23 cellular contexts compared by ENCODE assay signal in genomic region chr2:74228772-74229171, GRCh38. TPM values are rescaled to one million over a fixed set of nuclear protein-coding genes. Genes with fewer than 3 reads are reported as not detected.
A peak's percentile ranks its signal among the peaks of the same experiment; 100 is the strongest.
DNase-seq lines count a peak whose midpoint lies in the region; ATAC-seq, FAIRE-seq and TF ChIP-seq lines count a peak whose summit lies in the region.
"Had no signal": no experiment of that assay in that cellular context is flagged by ENCODE, and none has a peak within 500 bp of the region (broad histone marks: within the 10 kb centered on the region; RNA-seq: fewer than 3 reads in every experiment).

No MANE protein-coding gene starts in this region.

- H2BK15ac ChIP-seq in H9 (ENCODE audit: low read depth, low read length) = no peak overlapping the region
- no peak overlapping the region for H2BK15ac ChIP-seq in H1 (ENCODE audit: low read length)

- no peak overlapping the region for H3T11ph ChIP-seq in H9 (ENCODE audit: low read length)

- H3K4ac ChIP-seq in H9 (ENCODE audit: low read depth, low read length) (no peak overlapping the region), H1 (replicated peaks; ENCODE audit: insufficient read length, low read depth, low read length) (no peak overlapping the region)

- no peak overlapping the region for H4K91ac ChIP-seq in H9 (ENCODE audit: insufficient read length, low read depth, low read length)
- no peak overlapping the region for H4K91ac ChIP-seq in H1 (replicated peaks; ENCODE audit: insufficient read length, low read length)

- H3K27ac ChIP-seq in H9 (ENCODE audit: insufficient read length, low read depth, low read length) (no peak overlapping the region), H1 (ENCODE audit: low read depth, low read length) (no peak overlapping the region)
- H3K27ac ChIP-seq: RWPE1 had no signal

- H3K18ac ChIP-seq in H9 (ENCODE audit: insufficient read length, low read depth, low read length) = no peak overlapping the region
- no peak overlapping the region for H3K18ac ChIP-seq in H1 (ENCODE audit: extremely low read depth, low read length)

- no peaks in the 10 kb centered on the region for H4K20me1 ChIP-seq in H9 (ENCODE audit: control insufficient read depth, insufficient read depth, insufficient read length)
- no peaks in the 10 kb centered on the region for H4K20me1 ChIP-seq in H1 (replicated peaks in 1 of 2; ENCODE audit: control insufficient read depth in 1 of 2, insufficient read depth in 2 of 2, low read length in 2 of 2)

- H2BK12ac ChIP-seq in H9 (ENCODE audit: insufficient read length, low read depth, low read length) (no peak overlapping the region), H1 (ENCODE audit: low read depth, low read length) (no peak overlapping the region)

- DNase-seq in NCI-H146 (lab: John Stamatoyannopoulos, UW) (peak; percentile 46), NCI-H146 treated with DMSO at 0.1 percent for 48 hours (lab: John Stamatoyannopoulos, UW; ENCODE audit: unreplicated experiment) (no peak), H9 (no peak), H1 (ENCODE audit: low read depth in 1 of 2, low spot score in 2 of 2) (no peak), nephron progenitor cell (no peak), NCI-H187 (lab: John Stamatoyannopoulos, UW) (no peak)
- no peak for DNase-seq in activated CD8-positive, alpha-beta memory T cell treated with anti-CD3 and anti-CD28 coated beads, Interleukin-2, amount 50 U/mL, for 4 hours
- DNase-seq: EL, GDM1, GOT3, NCI-H1092, NCI-H1417 treated with DMSO at 0.1 percent for 48 hours, NCI-H1930, NCI-H2171 treated with DMSO at 0.1 percent for 48 hours, NCI-H345, NCI-H524, NCI-H774, SHP77 had no signal

- H2BK20ac ChIP-seq in H9 (ENCODE audit: low read depth, low read length, poor library complexity, severe bottlenecking) (no peak overlapping the region), H1 (ENCODE audit: low read length) (no peak overlapping the region)

- H3K23ac ChIP-seq in H9 (ENCODE audit: insufficient read length, low read depth, low read length) (no peak overlapping the region), H1 (ENCODE audit: insufficient read length) (no peak overlapping the region)

- no peak for TF ChIP-seq RAD21 in H1 (IDR thresholded peaks at IDR 0.05 in 1 of 2, conservative IDR thresholded peaks at IDR 0.05 in 1 of 2; ENCODE audit: low read depth in 2 of 2, low read length in 2 of 2)

- H3K9ac ChIP-seq in H9 (ENCODE audit: extremely low read depth, insufficient read length, low read length) (no peak overlapping the region), H1 (replicated peaks in 1 of 4; ENCODE audit: extremely low read depth in 1 of 4, low read depth in 3 of 4, low read length in 3 of 4) (no peak overlapping the region)

- TF ChIP-seq CTCF in H9 (conservative IDR thresholded peaks at IDR 0.05) (peak; percentile 24; the same call in 1 of the 3 replicates), H1 (IDR thresholded peaks at IDR 0.05; ENCODE audit: control extremely low read depth in 1 of 3, insufficient read depth in 1 of 3, low read depth in 1 of 3, low read length in 3 of 3) (peak in 2 of 3 experiments; percentile 2 to 12; a peak in 1 of 4 replicates), nephron progenitor cell (IDR thresholded peaks at IDR 0.05) (no peak)

- FAIRE-seq in H1 (lab: Jason Lieb, UNC) = peak; percentile 62
- FAIRE-seq: D721Med, GM12878 had no signal

- H3K36me3 Mint-ChIP-seq in H9 (ENCODE audit: insufficient read depth in 1 of 3, low read depth in 3 of 3) (peaks cover 0 to under 1% (median 0%) of the 10 kb centered on the region in 3 experiments; a peak in 1 of 7 replicates), nephron progenitor cell (ENCODE audit: low read depth) (peaks cover 5% of the 10 kb centered on the region)

- H4K5ac ChIP-seq in H9 (ENCODE audit: insufficient read length, low read depth, low read length) (no peak overlapping the region), H1 (ENCODE audit: insufficient read length, low read depth, low read length) (no peak overlapping the region)

- no peaks in the 10 kb centered on the region for H3K27me3 ChIP-seq in H9 (ENCODE audit: insufficient read depth, low read length)
- no peaks in the 10 kb centered on the region for H3K27me3 ChIP-seq in H1 (replicated peaks in 1 of 4; ENCODE audit: control insufficient read depth in 3 of 4, extremely low read depth in 1 of 4, insufficient read depth in 3 of 4, low read length in 3 of 4)

- CTCF ChIA-PET in H1 (lab: Charles Lee; ENCODE audit: partially characterized antibody) = interaction anchor here (0.6 to 3.1 kb wide), 13 partner anchors 7 to 318 kb away, joined by 3 to 13 read pairs (median 5); partner anchors contain the start of gene MTHFD2

- H2AFZ ChIP-seq in H9 (ENCODE audit: low read length) = no peak overlapping the region
- H2AFZ ChIP-seq in H1 (ENCODE audit: low read length) = no peak overlapping the region

- H3K9me3 ChIP-seq in H9 (ENCODE audit: control insufficient read depth, low read depth, low read length) (no peaks in the 10 kb centered on the region), H1 (ENCODE audit: insufficient read depth in 2 of 2, low read depth in 1 of 2, low read length in 1 of 2) (no peaks in the 10 kb centered on the region)

- POLR2A ChIA-PET in H1 (lab: Charles Lee; ENCODE audit: partially characterized antibody) = interaction anchor here (0.6 to 72.1 kb wide), 6 partner anchors 12 to 151 kb away, joined by 3 to 2699 read pairs (median 4); partner anchors contain the start of genes BOLA3, DCTN1, MOB1A and MTHFD2

- no peak for TF ChIP-seq POLR2A in H1 (IDR thresholded peaks at IDR 0.05; ENCODE audit: control extremely low read depth in 1 of 2, low read depth in 2 of 2, low read length in 2 of 2)

- H3K23me2 ChIP-seq in H9 (ENCODE audit: insufficient read length, low read depth, low read length, poor library complexity, severe bottlenecking) (no peaks in the 10 kb centered on the region), H1 (ENCODE audit: low read depth, low read length) (no peaks in the 10 kb centered on the region)

- H3K79me2 ChIP-seq in H9 (ENCODE audit: insufficient read depth, low read length) (no peaks in the 10 kb centered on the region), H1 (ENCODE audit: control insufficient read depth in 1 of 2, insufficient read depth in 2 of 2, low read length in 2 of 2) (no peaks in the 10 kb centered on the region)

- no peak overlapping the region for H3K27ac Mint-ChIP-seq in H9
- H3K27ac Mint-ChIP-seq in nephron progenitor cell = peak overlapping the region; percentile 1
- H3K27ac Mint-ChIP-seq: T-helper 1 cell treated with Interleukin-12 subunit alpha and Interleukin-12 subunit beta and Interleukin-4 antibody, amounts not matched to agents 30 μg/mL and 1 μg/mL, for 36 hours had no signal

- H3K4me3 Mint-ChIP-seq in H9 (no peak overlapping the region), nephron progenitor cell (no peak overlapping the region)
- H3K4me3 Mint-ChIP-seq: T-helper 1 cell treated with Interleukin-12 subunit alpha and Interleukin-12 subunit beta and Interleukin-4 antibody, amounts not matched to agents 30 μg/mL and 1 μg/mL, for 36 hours had no signal

- WGBS in H9 (ENCODE audit: extremely low coverage, insufficient read length, low lambda C conversion rate) = no CpG with 5 or more reads among the region's 4 CpGs
- WGBS in H1 (ENCODE audit: extremely low coverage in 1 of 2, insufficient coverage in 1 of 2, insufficient read length in 1 of 2, insufficient replicate concordance in 2 of 2, low coverage in 1 of 2, low lambda C conversion rate in 2 of 2, missing lambda C conversion rate in 1 of 2), 2 experiments = 87% methylated on average over 3 of the region's 4 CpGs; no CpG with 5 or more reads in 1 of the 2 experiments

- TF ChIP-seq EP300 in H1 (IDR thresholded peaks at IDR 0.05; ENCODE audit: borderline replicate concordance in 1 of 2, low read depth in 2 of 2, low read length in 2 of 2) = peak in 1 of 2 experiments; percentile 10; a peak in 1 of 3 replicates

- no peak for ATAC-seq in HG03196 (IDR thresholded peaks at IDR 0.05; ENCODE audit: unreplicated experiment)
- ATAC-seq: GM12878 had no signal

- H3K4me2 ChIP-seq in H9 (ENCODE audit: insufficient read depth, insufficient read length, low read length) = no peak overlapping the region
- H3K4me2 ChIP-seq in H1 (ENCODE audit: insufficient read depth in 1 of 2, low read depth in 2 of 2, low read length in 2 of 2) = 0 out of 4 replicates have a peak overlapping the region, but pooled peaks of 1 of the 2 experiments have one; percentile 14

- no peaks in the 10 kb centered on the region for H3K9me3 Mint-ChIP-seq in H9
- H3K9me3 Mint-ChIP-seq in nephron progenitor cell = no peaks in the 10 kb centered on the region
- H3K9me3 Mint-ChIP-seq: T-helper 1 cell treated with Interleukin-12 subunit alpha and Interleukin-12 subunit beta and Interleukin-4 antibody, amounts not matched to agents 30 μg/mL and 1 μg/mL, for 36 hours had no signal

- no peaks in the 10 kb centered on the region for H3K36me3 ChIP-seq in H1 (ENCODE audit: control insufficient read depth in 2 of 4, insufficient read depth in 4 of 4, low read length in 3 of 4)

- H2BK120ac ChIP-seq in H9 (ENCODE audit: low read depth, low read length, poor library complexity, severe bottlenecking) = no peak overlapping the region
- H2BK120ac ChIP-seq in H1 (replicated peaks; ENCODE audit: low read depth, low read length) = no peak overlapping the region

- H3K4me1 Mint-ChIP-seq in H9 (peaks cover 13 to 22% of the 10 kb centered on the region in 2 experiments), nephron progenitor cell (peaks cover 8% of the 10 kb centered on the region)

- H2AK5ac ChIP-seq in H9 (ENCODE audit: insufficient read length, low read length) (no peak overlapping the region), H1 (ENCODE audit: low read depth, low read length) (no peak overlapping the region)

- no peak overlapping the region for H3K56ac ChIP-seq in H9 (ENCODE audit: insufficient read length, low read depth, low read length)
- H3K56ac ChIP-seq in H1 (replicated peaks; ENCODE audit: insufficient read length, low read depth, low read length) = no peak overlapping the region

- H4K8ac ChIP-seq in H9 (replicated peaks; ENCODE audit: insufficient read length, low read depth, low read length) (no peak overlapping the region), H1 (ENCODE audit: extremely low read depth, insufficient read depth, low read length) (no peak overlapping the region)

- H3K27me3 Mint-ChIP-seq in H9 (ENCODE audit: low read depth) (peaks cover 20% of the 10 kb centered on the region), nephron progenitor cell (ENCODE audit: low read depth, poor library complexity) (peaks cover 16% of the 10 kb centered on the region)

- H2BK5ac ChIP-seq in H9 (ENCODE audit: insufficient read length, low read length) = no peak overlapping the region
- no peak overlapping the region for H2BK5ac ChIP-seq in H1 (ENCODE audit: low read depth, low read length)

- H3K14ac ChIP-seq in H9 (ENCODE audit: insufficient read depth, low read length) (no peak overlapping the region), H1 (ENCODE audit: insufficient read length) (no peak overlapping the region)

- H3K4me3 ChIP-seq in H1 (ENCODE audit: extremely low read depth in 1 of 4, insufficient read depth in 2 of 4, low read depth in 3 of 4, low read length in 4 of 4) = no peak overlapping the region
- H3K4me3 ChIP-seq: GM12878 had no signal

- no peaks in the 10 kb centered on the region for H3K79me1 ChIP-seq in H9 (ENCODE audit: insufficient read depth, low read depth, low read length, poor library complexity, severe bottlenecking)
- no peaks in the 10 kb centered on the region for H3K79me1 ChIP-seq in H1 (ENCODE audit: low read depth, low read length)

- H3K4me1 ChIP-seq in H9 (ENCODE audit: insufficient read depth, low read length) = no peaks in the 10 kb centered on the region
- peaks cover 0 to 3% (median 1%) of the 10 kb centered on the region in 4 experiments; a peak in 3 of 7 replicates for H3K4me1 ChIP-seq in H1 (replicated peaks in 1 of 4; ENCODE audit: control insufficient read depth in 3 of 4, insufficient read depth in 4 of 4, low read length in 3 of 4)

RNA-seq across cellular contexts. Expression of gene MTHFD2, which starts 30.4 kb away (rescaled TPM):
- total RNA-seq in H9 (2021) = 186 and 201 TPM in 2 replicates
- 260 and 291 TPM in 2 replicates for total RNA-seq in H1 (2021; fragmentation: NEBNext Ultra II Directional; extraction: Animal tissue kit (Norgen Biotek cat#: 25700))
- 99.2 and 99.5 TPM in 2 replicates for polyA plus RNA-seq in H1 (2011; rRNA removed)
- polyA plus RNA-seq in H1 (2011; cell fraction: cytosol; rRNA removed) = 162 TPM
- 126 TPM for polyA plus RNA-seq in H1 (2011; cell fraction: nucleus; rRNA removed)
- polyA plus RNA-seq in H1 (2012, experiment 1 of 2) = 182 to 218 TPM (median 193 TPM) in 4 replicates
- 36.2 TPM for polyA plus RNA-seq in H1 (2012, experiment 2 of 2)
- polyA plus RNA-seq in H1 (2013, experiment 1 of 2) = 111 TPM
- polyA plus RNA-seq in H1 (2013, experiment 2 of 2) = 121 TPM
- 252 and 265 TPM in 2 replicates for polyA minus RNA-seq in H1 (2011; rRNA and poly(A)+ RNA removed)
- polyA minus RNA-seq in H1 (2011; cell fraction: cytosol; rRNA and poly(A)+ RNA removed) = 207 TPM
- 106 TPM for polyA minus RNA-seq in H1 (2011; cell fraction: nucleus; rRNA and poly(A)+ RNA removed)

RNA-seq across cellular contexts. Expression of gene MOB1A, which starts 50.1 kb away (rescaled TPM):
- total RNA-seq in H9 (2021) = 95.1 and 98.6 TPM in 2 replicates
- 91.7 and 93.9 TPM in 2 replicates for total RNA-seq in H1 (2021; fragmentation: NEBNext Ultra II Directional; extraction: Animal tissue kit (Norgen Biotek cat#: 25700))
- 16.2 and 21.6 TPM in 2 replicates for polyA plus RNA-seq in H1 (2011; rRNA removed)
- polyA plus RNA-seq in H1 (2011; cell fraction: cytosol; rRNA removed) = 23.6 TPM
- polyA plus RNA-seq in H1 (2011; cell fraction: nucleus; rRNA removed) = 8.9 TPM
- 20.6 to 48.6 TPM (median 27.5 TPM) in 4 replicates for polyA plus RNA-seq in H1 (2012, experiment 1 of 2)
- 12.7 TPM for polyA plus RNA-seq in H1 (2012, experiment 2 of 2)
- 37.4 TPM for polyA plus RNA-seq in H1 (2013, experiment 1 of 2)
- polyA plus RNA-seq in H1 (2013, experiment 2 of 2) = 38.3 TPM
- polyA minus RNA-seq in H1 (2011; rRNA and poly(A)+ RNA removed) = 31.8 and 53.8 TPM in 2 replicates
- polyA minus RNA-seq in H1 (2011; cell fraction: cytosol; rRNA and poly(A)+ RNA removed) = 22.6 TPM
- polyA minus RNA-seq in H1 (2011; cell fraction: nucleus; rRNA and poly(A)+ RNA removed) = 25.8 TPM
